In the genomic region with DNA sequence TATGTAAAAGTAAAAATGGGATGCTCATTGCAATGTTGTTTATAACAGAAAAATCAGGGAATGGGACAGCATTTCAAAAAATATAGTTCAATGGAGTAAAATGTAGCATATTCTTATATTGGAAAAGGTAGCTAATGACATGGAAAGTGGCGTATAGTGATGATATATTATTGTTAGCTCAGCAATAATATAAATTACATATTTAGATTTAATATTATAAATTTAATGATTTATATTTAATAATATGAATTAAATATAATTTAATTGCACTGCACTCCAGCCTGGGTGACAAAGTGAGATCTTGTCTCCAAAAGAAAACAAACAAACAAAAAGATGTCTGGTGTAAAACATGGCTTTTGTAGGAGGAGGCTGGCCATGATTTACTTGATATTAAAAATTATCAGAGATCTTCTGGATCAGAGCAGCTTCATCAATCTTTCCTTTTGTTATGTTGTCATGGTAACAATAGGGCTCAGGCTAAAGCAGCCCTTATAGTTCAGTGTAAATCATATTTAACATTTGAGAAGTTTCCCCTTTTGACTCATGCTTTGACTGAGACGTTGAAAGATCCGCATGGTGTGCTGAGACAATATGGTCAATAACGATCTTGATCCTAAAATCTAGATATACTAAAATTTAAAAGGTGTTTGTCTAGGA, we compare ENCODE assay signal across 32 cellular contexts. TPM values are rescaled to one million over a fixed set of nuclear protein-coding genes. Genes with fewer than 3 reads are reported as not detected.
"Had no signal": no experiment of that assay in that cellular context is flagged by ENCODE, and none has a peak within 500 bp of the region (broad histone marks: within the 10 kb centered on the region; RNA-seq: fewer than 3 reads in every experiment).

No MANE protein-coding gene starts in this region.

- H3K4me3 ChIP-seq: left lung, lower lobe of right lung, pancreas, prostate gland, sigmoid colon, spleen, stomach, testis, thyroid gland, transverse colon, upper lobe of left lung, vagina had no signal

- H3K9me3 ChIP-seq: left lung, lower lobe of right lung, pancreas, prostate gland, sigmoid colon, spleen, stomach, testis, thyroid gland, transverse colon, upper lobe of left lung, vagina had no signal

- H3K27ac Mint-ChIP-seq: naive thymus-derived CD8-positive, alpha-beta T cell; nephron; stimulated activated effector memory CD8-positive, alpha-beta T cell treated with anti-CD3 and anti-CD28 coated beads, Interleukin-12 subunit alpha, Interleukin-12 subunit beta, amount 100 ng/mL, for 72 hours had no signal

- H3K4me1 ChIP-seq: left lung, lower lobe of right lung, pancreas, prostate gland, sigmoid colon, spleen, stomach, testis, transverse colon, vagina had no signal

- H3K36me3 ChIP-seq: left lung, lower lobe of right lung, pancreas, prostate gland, sigmoid colon, spleen, stomach, thyroid gland, transverse colon, upper lobe of left lung, vagina had no signal

- DNase-seq: hippocampal formation; left colon; left lung; lower lobe of right lung; mammary epithelial cell; mesenchymal stem cell; naive thymus-derived CD8-positive, alpha-beta T cell; nucleus accumbens; pancreas; posterior cingulate gyrus; retina; right cardiac atrium; sigmoid colon; small intestine; spleen; stimulated activated CD4-positive, alpha-beta T cell treated with anti-CD3 and anti-CD28 coated beads, Interleukin-4, amount 100 ng/mL, for 24 hours; stimulated activated naive CD4-positive, alpha-beta T cell; stomach; testis; thyroid gland; transverse colon; upper lobe of left lung had no signal

- H3K36me3 Mint-ChIP-seq: naive thymus-derived CD8-positive, alpha-beta T cell; stimulated activated effector memory CD8-positive, alpha-beta T cell treated with anti-CD3 and anti-CD28 coated beads, Interleukin-12 subunit alpha, Interleukin-12 subunit beta, amount 100 ng/mL, for 72 hours had no signal

- FAIRE-seq: keratinocyte, pancreas, small intestine had no signal

- H3K9me3 Mint-ChIP-seq: nephron, neural crest cell had no signal

- H3K4me3 Mint-ChIP-seq: naive thymus-derived CD8-positive, alpha-beta T cell; nephron; neural crest cell; stimulated activated effector memory CD8-positive, alpha-beta T cell treated with anti-CD3 and anti-CD28 coated beads, Interleukin-12 subunit alpha, Interleukin-12 subunit beta, amount 100 ng/mL, for 72 hours had no signal

- H3K27me3 ChIP-seq: left lung, pancreas, sigmoid colon, spleen, stomach, testis, thyroid gland, transverse colon, upper lobe of left lung, vagina had no signal

- ATAC-seq: left colon; left lung; lower lobe of right lung; naive thymus-derived CD8-positive, alpha-beta T cell; pancreas; right cardiac atrium; stimulated activated effector memory CD8-positive, alpha-beta T cell treated with anti-CD3 and anti-CD28 coated beads, Interleukin-12 subunit alpha, Interleukin-12 subunit beta, amount 100 ng/mL, for 72 hours had no signal

- H3K27ac ChIP-seq: left lung, lower lobe of right lung, pancreas, prostate gland, sigmoid colon, spleen, stomach, testis, thyroid gland, transverse colon, upper lobe of left lung, vagina had no signal

- H3K4me1 Mint-ChIP-seq: naive thymus-derived CD8-positive, alpha-beta T cell; neural crest cell; stimulated activated effector memory CD8-positive, alpha-beta T cell treated with anti-CD3 and anti-CD28 coated beads, Interleukin-12 subunit alpha, Interleukin-12 subunit beta, amount 100 ng/mL, for 72 hours had no signal

RNA-seq across cellular contexts. Expression of a gene that starts 23.2 kb away (rescaled TPM):
- total RNA-seq: left colon; left lung; lower lobe of right lung; mammary epithelial cell; mucosa of gallbladder; naive thymus-derived CD8-positive, alpha-beta T cell; neural crest cell; osteoblast; pancreas; prostate gland; right cardiac atrium; sigmoid colon; spleen; stomach; thyroid gland; transverse colon; upper lobe of left lung; urinary bladder; vagina had no signal
- polyA plus RNA-seq: keratinocyte; liver; mammary epithelial cell; naive thymus-derived CD8-positive, alpha-beta T cell; pancreas; right cardiac atrium; sigmoid colon; small intestine; spleen; stomach; urinary bladder had no signal

RNA-seq across cellular contexts. Expression of a gene that starts 25.4 kb away (rescaled TPM):
- total RNA-seq: left colon; left lung; lower lobe of right lung; mammary epithelial cell; mucosa of gallbladder; naive thymus-derived CD8-positive, alpha-beta T cell; neural crest cell; osteoblast; pancreas; prostate gland; right cardiac atrium; sigmoid colon; spleen; stomach; thyroid gland; transverse colon; upper lobe of left lung; urinary bladder; vagina had no signal
- polyA plus RNA-seq: keratinocyte, liver, mammary epithelial cell, pancreas, right cardiac atrium, sigmoid colon, small intestine, spleen, stomach, urinary bladder had no signal

RNA-seq across cellular contexts. Expression of a gene that starts 46.3 kb away (rescaled TPM):
- total RNA-seq: left colon; left lung; liver; lower lobe of right lung; mammary epithelial cell; mucosa of gallbladder; naive thymus-derived CD8-positive, alpha-beta T cell; neural crest cell; osteoblast; pancreas; prostate gland; right cardiac atrium; sigmoid colon; spleen; stomach; thyroid gland; transverse colon; upper lobe of left lung; urinary bladder; vagina had no signal
- polyA plus RNA-seq: keratinocyte; liver; mammary epithelial cell; naive thymus-derived CD8-positive, alpha-beta T cell; right cardiac atrium; sigmoid colon; small intestine; spleen; stomach; urinary bladder had no signal
